Comparison of ENCODE assay signal across 9 cellular contexts in genomic region chr1:205813755-205814058, GRCh38. TPM values are rescaled to one million over a fixed set of nuclear protein-coding genes. Genes with fewer than 3 reads are reported as not detected.
A peak's percentile ranks its signal among the peaks of the same experiment; 100 is the strongest.
DNase-seq lines count a peak whose midpoint lies in the region; ATAC-seq and TF ChIP-seq lines count a peak whose summit lies in the region.
"Had no signal": no experiment of that assay in that cellular context is flagged by ENCODE, and none has a peak within 500 bp of the region (broad histone marks: within the 10 kb centered on the region; RNA-seq: fewer than 3 reads in every experiment).

No MANE protein-coding gene starts in this region.

- TF ChIP-seq CTCF in DOHH2 (IDR thresholded peaks at IDR 0.05; ENCODE audit: low read depth, low read length, poor library complexity, severe bottlenecking) (no peak), PC-3 (conservative IDR thresholded peaks at IDR 0.05; ENCODE audit: low read depth, low read length) (no peak), neural progenitor cell (IDR thresholded peaks at IDR 0.05) (no peak)

- no peaks in the 10 kb centered on the region for H3K9me3 ChIP-seq in DOHH2 (ENCODE audit: control insufficient read depth, insufficient read depth, low read length)
- no peaks in the 10 kb centered on the region for H3K9me3 ChIP-seq in PC-3 (ENCODE audit: low read length)
- H3K9me3 ChIP-seq in neural progenitor cell (ENCODE audit: low read depth), result no peaks in the 10 kb centered on the region

- H3K79me2 ChIP-seq in DOHH2 (ENCODE audit: control insufficient read depth, low read length) (peaks cover 79% of the 10 kb centered on the region), PC-3 (ENCODE audit: low read length) (peaks cover 28% of the 10 kb centered on the region), neural progenitor cell (ENCODE audit: low read depth) (peaks cover 20% of the 10 kb centered on the region)

- H3K27ac ChIP-seq in DOHH2 (ENCODE audit: low read depth, low read length) (peak overlapping the region; percentile 26; the same call in 1 of the 2 replicates), PC-3 (ENCODE audit: low read length) (no peak overlapping the region), neural progenitor cell (no peak overlapping the region)

- H2AFZ ChIP-seq in PC-3 (ENCODE audit: low read length) (peak overlapping the region; percentile 96), neural progenitor cell (replicated peaks) (peak overlapping the region; percentile 90)

- H3K9ac ChIP-seq in PC-3 (ENCODE audit: low read length) (peak overlapping the region; percentile 70), neural progenitor cell (no peak overlapping the region)

- DNase-seq in PC-3, result peak; percentile 81
- DNase-seq in effector CD4-positive, alpha-beta T cell, result peak; percentile 20
- DNase-seq in neural progenitor cell (ENCODE audit: low spot score), result no peak
- no peak for DNase-seq in stimulated activated CD4-positive, alpha-beta T cell treated with anti-CD3 and anti-CD28 coated beads, Interleukin-4, amount 100 ng/mL, for 24 hours

- H3K4me1 ChIP-seq in DOHH2 (ENCODE audit: control insufficient read depth, low read length), result peaks cover 79% of the 10 kb centered on the region
- peaks cover 17% of the 10 kb centered on the region for H3K4me1 ChIP-seq in PC-3 (ENCODE audit: insufficient read depth, low read length)
- H3K4me1 ChIP-seq in neural progenitor cell, result peaks cover 24% of the 10 kb centered on the region

- H3K36me3 ChIP-seq in DOHH2 (ENCODE audit: control insufficient read depth, low read length) (peaks cover 23% of the 10 kb centered on the region), PC-3 (ENCODE audit: low read depth, low read length) (peaks cover 14% of the 10 kb centered on the region; the same call in 1 of the 2 replicates), neural progenitor cell (no peaks in the 10 kb centered on the region)

- no peaks in the 10 kb centered on the region for H3K9me2 ChIP-seq in DOHH2 (replicated peaks; ENCODE audit: control insufficient read depth, low read length)
- no peaks in the 10 kb centered on the region for H3K9me2 ChIP-seq in PC-3 (replicated peaks; ENCODE audit: low read length)

- H4K20me1 ChIP-seq in DOHH2 (ENCODE audit: control insufficient read depth, insufficient read depth, low read depth, low read length), result peaks cover 10% of the 10 kb centered on the region
- no peaks in the 10 kb centered on the region for H4K20me1 ChIP-seq in PC-3 (ENCODE audit: low read length)
- H4K20me1 ChIP-seq in neural progenitor cell (ENCODE audit: low read depth), result peaks cover 11% of the 10 kb centered on the region

- H3K4me3 ChIP-seq in DOHH2 (ENCODE audit: low read length) (peak overlapping the region; percentile 96), PC-3 (ENCODE audit: low read length) (peak overlapping the region; percentile 89), neural progenitor cell (peak overlapping the region; percentile 79)

- H3K27me3 Mint-ChIP-seq in neural progenitor cell (ENCODE audit: insufficient read depth, low read depth), result peaks cover 2% of the 10 kb centered on the region

- POLR2A ChIA-PET in PC-3 (lab: Charles Lee; ENCODE audit: unreplicated experiment), result no interaction called here

- no TSS peak for BruUV-seq in PC-3 (replicated peaks; lab: Mats Ljungman, UMichigan)

- no peak; the same call in 1 of the 2 replicates for ATAC-seq in PC-3
- no peak for ATAC-seq in GM19351 (IDR thresholded peaks at IDR 0.05; ENCODE audit: unreplicated experiment)
- ATAC-seq in GM19328 (IDR thresholded peaks at IDR 0.05; ENCODE audit: unreplicated experiment), result no peak
- ATAC-seq in HG03354 (IDR thresholded peaks at IDR 0.05; ENCODE audit: poor library complexity, severe bottlenecking, unreplicated experiment), result no peak

- no peaks in the 10 kb centered on the region for H3K9me3 Mint-ChIP-seq in neural progenitor cell

- H3F3A ChIP-seq in DOHH2 (ENCODE audit: control insufficient read depth, insufficient read depth), result peaks cover 4% of the 10 kb centered on the region
- no peaks in the 10 kb centered on the region for H3F3A ChIP-seq in PC-3 (ENCODE audit: low read length, unreplicated experiment)
- peaks cover 9% of the 10 kb centered on the region for H3F3A ChIP-seq in neural progenitor cell (ENCODE audit: low read depth)

- H3K4me3 Mint-ChIP-seq in neural progenitor cell, result peak overlapping the region; percentile 93

- peaks cover 19% of the 10 kb centered on the region for H3K36me3 Mint-ChIP-seq in neural progenitor cell

- intact Hi-C loops in PC-3 (cut with micrococcal nuclease), result loop anchor here (1.0 to 5.0 kb wide), 3 partner anchors 22 to 94 kb away; partner anchors contain the start of gene NUCKS1

- H3K4me1 Mint-ChIP-seq in neural progenitor cell, result peaks cover 41% of the 10 kb centered on the region

- H3K27me3 ChIP-seq in DOHH2 (ENCODE audit: control insufficient read depth, low read length), result no peaks in the 10 kb centered on the region
- no peaks in the 10 kb centered on the region for H3K27me3 ChIP-seq in PC-3 (ENCODE audit: low read length)
- H3K27me3 ChIP-seq in neural progenitor cell, result peaks cover 14% of the 10 kb centered on the region

- peak overlapping the region; percentile 93 for H3K4me2 ChIP-seq in DOHH2 (ENCODE audit: low read length)
- peak overlapping the region; percentile 94 for H3K4me2 ChIP-seq in PC-3 (ENCODE audit: low read length)
- H3K4me2 ChIP-seq in neural progenitor cell, result peak overlapping the region; percentile 82

- CTCF ChIA-PET in PC-3 (lab: Charles Lee), result no interaction called here

- peak overlapping the region; percentile 73 for H3K27ac Mint-ChIP-seq in neural progenitor cell

RNA-seq across cellular contexts. Expression of gene SLC41A1, which starts 0.7 kb away (rescaled TPM):
- total RNA-seq in PC-3 (2014; rRNA removed) (17.2 and 22.8 TPM in 2 replicates), neural progenitor cell (ENCODE audit: low replicate concordance) (10.4 and 15.8 TPM in 2 replicates)

RNA-seq across cellular contexts. Expression of gene PM20D1, which starts 36.2 kb away (rescaled TPM):
- total RNA-seq in PC-3 (2014; rRNA removed), result not detected in 2 replicates
- total RNA-seq in neural progenitor cell (ENCODE audit: low replicate concordance), result not detected in 2 replicates
- total RNA-seq: NCI-H460 had no signal

RNA-seq across cellular contexts. Expression of gene RAB29, which starts 38.4 kb away (rescaled TPM):
- total RNA-seq in PC-3 (2014; rRNA removed) (7.4 and 7.9 TPM in 2 replicates), neural progenitor cell (ENCODE audit: low replicate concordance) (3.8 and 6.0 TPM in 2 replicates)

Comparison
In these comparisons a context has a peak if more than half of its experiments do, and no peak if none do; other contexts are left out.
1. DNase-seq: peak in PC-3 (single experiment) and effector CD4-positive, alpha-beta T cell (single experiment); none in neural progenitor cell (single experiment) and stimulated activated CD4-positive, alpha-beta T cell treated with anti-CD3 and anti-CD28 coated beads, Interleukin-4, amount 100 ng/mL, for 24 hours (single experiment).
2. Peak in every context shown above with its lines, with median percentiles within 50 percentile points of each other: H3K4me2 ChIP-seq and H3K4me3 ChIP-seq.